In the genomic region with DNA sequence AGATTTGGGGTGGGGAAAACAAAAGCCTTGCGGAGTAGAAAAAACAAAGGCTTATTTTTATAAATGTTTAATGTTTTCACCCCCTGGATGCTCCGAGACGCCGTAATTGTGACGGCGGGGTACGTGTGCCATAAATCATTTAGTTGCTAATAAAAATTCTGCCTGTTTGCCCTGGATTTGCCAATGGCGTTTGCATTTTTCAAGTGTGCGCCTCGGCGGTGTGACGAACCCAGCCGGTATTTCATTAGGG, we compare ENCODE assay signal across 8 cellular contexts. TPM values are rescaled to one million over a fixed set of nuclear protein-coding genes. Genes with fewer than 3 reads are reported as not detected.
DNase-seq lines count a peak whose midpoint lies in the region; ATAC-seq and TF ChIP-seq lines count a peak whose summit lies in the region.

No MANE protein-coding gene starts in this region.

- H3K9ac ChIP-seq in iPS-15b (ENCODE audit: low read depth, low read length): peak overlapping the region; percentile 38

- DNase-seq in NCI-H2227 treated with DMSO at 0.1 percent for 48 hours (lab: John Stamatoyannopoulos, UW): peak; percentile 48
- DNase-seq in NCI-H2227 (lab: John Stamatoyannopoulos, UW; ENCODE audit: unreplicated experiment): no peak
- DNase-seq in stomach: no peak
- DNase-seq in kidney tubule cell (ENCODE audit: low spot score): no peak

- WGBS in stomach, 5 donors: 0% methylated on average over 13 of the region's 13 CpGs

- H3K27ac ChIP-seq in stomach: peak overlapping the region; percentile 94 to 100 (median 99)

- no peaks in the 10 kb centered on the region for H3K36me3 ChIP-seq in iPS-15b (ENCODE audit: control insufficient read depth, insufficient read depth, low read length)
- H3K36me3 ChIP-seq in stomach: no peaks in the 10 kb centered on the region

- H3K9me3 ChIP-seq in iPS-15b (ENCODE audit: control insufficient read depth, insufficient read depth, low read length) (no peaks in the 10 kb centered on the region), stomach (no peaks in the 10 kb centered on the region)

- no peak for TF ChIP-seq EP300 in stomach (IDR thresholded peaks at IDR 0.05)

- H3K27me3 ChIP-seq in iPS-15b (ENCODE audit: control insufficient read depth, insufficient read depth, low read length): peaks cover 59% of the 10 kb centered on the region
- H3K27me3 ChIP-seq in stomach: peaks cover 0 to 14% (median 0%) of the 10 kb centered on the region in 3 donors

- peaks cover 4% of the 10 kb centered on the region for H3K4me1 ChIP-seq in iPS-15b (ENCODE audit: control insufficient read depth, insufficient read depth, low read length)
- peaks cover 25 to 37% (median 31%) of the 10 kb centered on the region in 4 donors for H3K4me1 ChIP-seq in stomach

- ATAC-seq in GM18517 (IDR thresholded peaks at IDR 0.05; ENCODE audit: unreplicated experiment) (no peak), GM18870 (IDR thresholded peaks at IDR 0.05; ENCODE audit: unreplicated experiment) (no peak)

- intact Hi-C loops in stomach (cut with DNase I; ENCODE audit: low total_unique reads): no loop called here

- H3K4me3 ChIP-seq in WI38 (ENCODE audit: low read depth, low read length) (peak overlapping the region; percentile 77), iPS-15b (ENCODE audit: low read depth, low read length) (peak overlapping the region; percentile 64), stomach (peak overlapping the region; percentile 63 to 93 (median 82))

- no peak for TF ChIP-seq CTCF in WI38 (IDR thresholded peaks at IDR 0.05; ENCODE audit: low read depth, low read length)
- TF ChIP-seq CTCF in stomach (IDR thresholded peaks at IDR 0.05): no peak

- no peak for TF ChIP-seq POLR2A in stomach (IDR thresholded peaks at IDR 0.05)

RNA-seq across cellular contexts. Expression of gene TNRC18, which starts 2.5 kb away (rescaled TPM):
- 100 to 1,000 TPM in 3 of 5 donors, 10 to 100 TPM in 2; 72.5 to 463 (median 108) TPM for total RNA-seq in stomach
- polyA plus RNA-seq in stomach: 10 to 100 TPM in 2 of 3 donors, 1 to 10 TPM in 1; 8.5 to 29.4 (median 11.2) TPM
